8 cellular contexts compared by ENCODE assay signal in the genomic region with DNA sequence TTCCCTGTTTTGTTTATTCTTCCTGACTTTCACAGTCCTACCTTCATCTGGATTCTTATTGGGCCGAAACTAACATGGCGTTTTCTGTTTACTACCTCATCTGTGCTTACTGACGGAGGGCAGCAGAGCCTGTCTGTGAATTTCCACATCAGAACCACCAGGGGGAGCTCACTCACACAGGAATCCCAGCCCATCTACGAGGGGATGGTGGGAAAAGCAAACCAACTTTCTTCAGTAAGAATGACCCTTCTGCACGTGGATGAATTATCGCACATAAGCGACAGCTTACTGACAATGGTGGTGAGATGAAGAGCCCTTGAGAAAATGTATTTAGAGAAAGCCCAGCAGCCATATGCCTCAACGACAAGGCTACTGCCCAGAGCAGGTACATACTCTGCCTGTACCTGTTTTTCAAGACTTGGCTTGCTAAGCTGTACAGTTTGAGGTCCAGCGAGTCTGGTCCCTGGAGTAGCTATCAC. TPM values are rescaled to one million over a fixed set of nuclear protein-coding genes. Genes with fewer than 3 reads are reported as not detected.
DNase-seq lines count a peak whose midpoint lies in the region; ATAC-seq and TF ChIP-seq lines count a peak whose summit lies in the region.

No MANE protein-coding gene starts in this region.

- DNase-seq in GM06990 (ENCODE audit: extremely low read depth, insufficient read length) (peak; percentile 15), NCI-H446 treated with DMSO at 0.1 percent for 48 hours (lab: John Stamatoyannopoulos, UW) (peak; percentile 63), cerebellum (ENCODE audit: low spot score) (peak; percentile 84), kidney tubule cell (ENCODE audit: low spot score) (peak; percentile 77)
- peak; percentile 41 for DNase-seq in activated CD4-positive, alpha-beta T cell treated with anti-CD3 and anti-CD28 coated beads for 1 hour
- peak; percentile 69 for DNase-seq in stimulated activated CD4-positive, alpha-beta T cell treated with anti-CD3 and anti-CD28 coated beads, Interleukin-4, amount 100 ng/mL, for 24 hours

- H3K27me3 ChIP-seq in GM06990 (replicated peaks; ENCODE audit: control insufficient read depth, insufficient read depth, low read length) = no peaks in the 10 kb centered on the region

- H3K36me3 ChIP-seq in GM06990 (ENCODE audit: control insufficient read depth, insufficient read depth, low read length) = peaks cover 5% of the 10 kb centered on the region

- peak; percentile 93 for TF ChIP-seq CTCF in GM06990 (IDR thresholded peaks at IDR 0.05; ENCODE audit: insufficient read depth, low read length, poor library complexity, severe bottlenecking)

- ATAC-seq in HG03159 (IDR thresholded peaks at IDR 0.05; ENCODE audit: unreplicated experiment) (peak; percentile 62), GM21360 (IDR thresholded peaks at IDR 0.05; ENCODE audit: unreplicated experiment) (no peak)

- no peak overlapping the region for H3K4me3 ChIP-seq in GM06990 (replicated peaks; ENCODE audit: low read depth, low read length)

RNA-seq across cellular contexts. Expression of a gene that starts 42.5 kb away (rescaled TPM):
- not detected for total RNA-seq in cerebellum

RNA-seq across cellular contexts. Expression of a gene that starts 47.3 kb away (rescaled TPM):
- total RNA-seq in cerebellum = 18.4 TPM

RNA-seq across cellular contexts. Expression of a gene that starts 57.9 kb away (rescaled TPM):
- total RNA-seq in cerebellum = 2.5 TPM

Comparison
In these comparisons a context has a peak if more than half of its experiments do, and no peak if none do; other contexts are left out.
1. DNase-seq: peak in every context shown above with its lines; median percentile 84 in cerebellum; 77 in kidney tubule cell; 69 in stimulated activated CD4-positive, alpha-beta T cell treated with anti-CD3 and anti-CD28 coated beads, Interleukin-4, amount 100 ng/mL, for 24 hours; 63 in NCI-H446 treated with DMSO at 0.1 percent for 48 hours; 41 in activated CD4-positive, alpha-beta T cell treated with anti-CD3 and anti-CD28 coated beads for 1 hour; 15 in GM06990.